In the genomic region with DNA sequence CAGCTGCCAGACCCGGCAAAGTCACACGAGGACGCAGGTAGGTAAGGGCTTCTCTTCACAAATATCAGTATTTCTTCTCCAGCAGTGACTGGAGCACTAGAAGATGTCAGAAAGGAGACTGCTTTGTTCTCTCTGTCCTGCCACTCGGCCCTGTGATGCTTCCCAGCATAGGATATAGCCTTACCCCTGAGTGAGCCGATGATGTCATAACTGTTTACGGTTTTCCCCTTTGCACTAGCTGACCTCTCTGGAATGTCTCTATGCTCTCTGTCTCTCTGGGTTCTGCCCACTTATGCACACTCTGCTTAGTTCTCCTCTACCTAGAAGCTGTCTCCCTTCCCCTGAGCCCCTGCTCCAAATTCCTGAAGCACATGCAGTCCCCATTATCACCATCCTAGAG, we compare ENCODE assay signal across 15 cellular contexts.
DNase-seq lines count a peak whose midpoint lies in the region; ATAC-seq, FAIRE-seq and TF ChIP-seq lines count a peak whose summit lies in the region.
"Had no signal": no experiment of that assay in that cellular context is flagged by ENCODE, and none has a peak within 500 bp of the region (broad histone marks: within the 10 kb centered on the region; RNA-seq: fewer than 3 reads in every experiment).

No MANE protein-coding gene starts in this region.

- intact Hi-C loops in K562 (cut with micrococcal nuclease): no loop called here
- intact Hi-C loops in adrenal gland (cut with DNase I): no loop called here
- intact Hi-C loops in activated CD4-positive, alpha-beta memory T cell treated with anti-CD3 and anti-CD28 coated beads for 36 hours (cut with micrococcal nuclease): no loop called here
- intact Hi-C loops in upper lobe of right lung (cut with DNase I): no loop called here

- H3K36me3 Mint-ChIP-seq in activated CD4-positive, alpha-beta memory T cell treated with anti-CD3 and anti-CD28 coated beads for 36 hours: no peaks in the 10 kb centered on the region

- H3K9me3 ChIP-seq in HEK293 (ENCODE audit: control insufficient read depth, insufficient read depth, low read depth, low read length) (no peaks in the 10 kb centered on the region), K562 (replicated peaks; ENCODE audit: control insufficient read depth, insufficient read depth, low read depth, low read length) (no peaks in the 10 kb centered on the region), adrenal gland (replicated peaks in 1 of 3) (no peaks in the 10 kb centered on the region), upper lobe of right lung (no peaks in the 10 kb centered on the region)

- no peaks in the 10 kb centered on the region for H3K4me1 Mint-ChIP-seq in activated CD4-positive, alpha-beta memory T cell treated with anti-CD3 and anti-CD28 coated beads for 36 hours (ENCODE audit: low read depth)

- H4K20me1 ChIP-seq in K562 (replicated peaks; ENCODE audit: control insufficient read depth, insufficient read depth, low read length): no peaks in the 10 kb centered on the region; the same call in 1 of the 2 replicates
- H4K20me1 ChIP-seq: BLaER1 treated with 17β-estradiol and CSF1 and Interleukin-3, amounts not matched to agents 10 nM and 100 nM had no signal

- no peak overlapping the region for H3K4me2 ChIP-seq in K562 (ENCODE audit: insufficient read depth, low read length)
- H3K4me2 ChIP-seq: BLaER1 treated with 17β-estradiol and CSF1 and Interleukin-3, amounts not matched to agents 10 nM and 100 nM had no signal

- no peak overlapping the region for H2AFZ ChIP-seq in K562 (ENCODE audit: low read depth, low read length)

- TF ChIP-seq POLR2A in K562 (conservative IDR thresholded peaks at IDR 0.05) (no peak), adrenal gland (IDR thresholded peaks at IDR 0.05) (no peak)

- no peak for FAIRE-seq in K562 (lab: Jason Lieb, UNC)
- FAIRE-seq: keratinocyte had no signal

- no peak for TF ChIP-seq RAD21 in K562 (CRISPR knock-in tag; conservative IDR thresholded peaks at IDR 0.05 in 1 of 2, IDR thresholded peaks at IDR 0.05 in 1 of 2)

- 0% methylated on average over 6 of the region's 6 CpGs for WGBS in K562 (ENCODE audit: insufficient coverage, low coverage, missing lambda C conversion rate)
- 38 to 43% (median 42%) methylated on average over 6 of the region's 6 CpGs for WGBS in adrenal gland, 4 donors

- no peaks in the 10 kb centered on the region for H3K9me1 ChIP-seq in K562 (ENCODE audit: control insufficient read depth, insufficient read depth, low read length)

- peaks cover 6% of the 10 kb centered on the region for H3K27me3 Mint-ChIP-seq in activated CD4-positive, alpha-beta memory T cell treated with anti-CD3 and anti-CD28 coated beads for 36 hours

- H3K27ac Mint-ChIP-seq in activated CD4-positive, alpha-beta memory T cell treated with anti-CD3 and anti-CD28 coated beads for 36 hours: no peak overlapping the region
- H3K27ac Mint-ChIP-seq: T-helper 1 cell treated with Interleukin-12 subunit alpha and Interleukin-12 subunit beta and Interleukin-4 antibody, amounts not matched to agents 30 μg/mL and 1 μg/mL, for 36 hours had no signal

- TF ChIP-seq CTCF in HEK293 (tag by site-specific recombination; IDR thresholded peaks at IDR 0.05) (no peak), K562 (IDR thresholded peaks at IDR 0.05 in 2 of 3, conservative IDR thresholded peaks at IDR 0.05 in 1 of 3; ENCODE audit: insufficient read depth in 2 of 3, low read depth in 1 of 3, low read length in 3 of 3) (no peak), adrenal gland (IDR thresholded peaks at IDR 0.05) (no peak), upper lobe of right lung (IDR thresholded peaks at IDR 0.05) (no peak)

- H3K36me3 ChIP-seq in HEK293 (ENCODE audit: control insufficient read depth in 2 of 2, insufficient read depth in 1 of 2, low read length in 2 of 2): no peaks in the 10 kb centered on the region
- H3K36me3 ChIP-seq in K562 (ENCODE audit: control insufficient read depth, insufficient read depth, low read length): no peaks in the 10 kb centered on the region
- H3K36me3 ChIP-seq in adrenal gland (replicated peaks in 1 of 2): no peaks in the 10 kb centered on the region
- H3K36me3 ChIP-seq in upper lobe of right lung: no peaks in the 10 kb centered on the region
- H3K36me3 ChIP-seq: BLaER1 treated with 17β-estradiol and CSF1 and Interleukin-3, amounts not matched to agents 10 nM and 100 nM had no signal

- no peak overlapping the region for H3K27ac ChIP-seq in HEK293 (ENCODE audit: extremely low read depth, low read depth, low read length)
- no peak overlapping the region for H3K27ac ChIP-seq in K562 (ENCODE audit: extremely low read depth, low read depth, low read length)
- H3K27ac ChIP-seq in adrenal gland: no peak overlapping the region
- H3K27ac ChIP-seq in upper lobe of right lung: no peak overlapping the region
- H3K27ac ChIP-seq: BLaER1 treated with 17β-estradiol and CSF1 and Interleukin-3, amounts not matched to agents 10 nM and 100 nM had no signal

- H3K9me3 Mint-ChIP-seq in activated CD4-positive, alpha-beta memory T cell treated with anti-CD3 and anti-CD28 coated beads for 36 hours: peaks cover 5% of the 10 kb centered on the region

- DNase-seq in Daoy (ENCODE audit: low read depth): peak; percentile 73
- no peak for DNase-seq in K562 (ENCODE audit: extremely low read depth in 1 of 4, low spot score in 3 of 4)
- DNase-seq in left kidney (ENCODE audit: low read depth, low spot score): peak; percentile 56
- DNase-seq in adrenal gland: no peak
- no peak for DNase-seq in activated CD4-positive, alpha-beta memory T cell treated with anti-CD3 and anti-CD28 coated beads for 36 hours
- DNase-seq in upper lobe of right lung: no peak
- DNase-seq: activated CD4-positive, CD25-positive, alpha-beta regulatory T cell; NCI-H69; posterior cingulate gyrus; stimulated activated CD4-positive, alpha-beta T cell treated with anti-CD3 and anti-CD28 coated beads, Interleukin-15, amount 100 ng/mL, for 24 hours had no signal

- no peak overlapping the region for H3K4me3 Mint-ChIP-seq in activated CD4-positive, alpha-beta memory T cell treated with anti-CD3 and anti-CD28 coated beads for 36 hours
- H3K4me3 Mint-ChIP-seq: T-helper 1 cell treated with Interleukin-12 subunit alpha and Interleukin-12 subunit beta and Interleukin-4 antibody, amounts not matched to agents 30 μg/mL and 1 μg/mL, for 36 hours had no signal

- no peak overlapping the region for H3K9ac ChIP-seq in K562 (ENCODE audit: insufficient read depth in 1 of 2, low read depth in 2 of 2, low read length in 2 of 2)
- H3K9ac ChIP-seq: BLaER1 treated with 17β-estradiol and CSF1 and Interleukin-3, amounts not matched to agents 10 nM and 100 nM had no signal

- H3K4me3 ChIP-seq in HEK293 (ENCODE audit: low read depth, low read length) (no peak overlapping the region), K562 (no peak overlapping the region), adrenal gland (no peak overlapping the region), upper lobe of right lung (no peak overlapping the region)
- H3K4me3 ChIP-seq: BLaER1 treated with 17β-estradiol and CSF1 and Interleukin-3, amounts not matched to agents 10 nM and 100 nM had no signal

- POLR2A ChIA-PET in HEK293 (lab: Yijun Ruan, JAX): interaction anchor here (1.2 kb wide), 1 partner anchor 12 kb away, joined by 3 read pairs; no protein-coding TSS in a partner anchor
- POLR2A ChIA-PET in K562 (lab: Yijun Ruan, JAX): interaction anchor here (0.7 to 0.9 kb wide), 2 partner anchors 20 to 41 kb away, joined by 3 to 4 read pairs; no protein-coding TSS in a partner anchor
- POLR2A ChIA-PET in activated CD4-positive, alpha-beta memory T cell treated with anti-CD3 and anti-CD28 coated beads for 36 hours (lab: Charles Lee): no interaction called here

- in situ Hi-C loops in K562 (cut with MboI): no loop called here

- no TSS peak for BruUV-seq in K562 (replicated peaks; lab: Mats Ljungman, UMichigan)

- no peaks in the 10 kb centered on the region for H3K79me2 ChIP-seq in K562 (ENCODE audit: control insufficient read depth, insufficient read depth, low read length)

- TF ChIP-seq EP300 in K562 (IDR thresholded peaks at IDR 0.05; ENCODE audit: low read length): no peak

- CTCF ChIA-PET in HEK293 (lab: Yijun Ruan, JAX) (interaction anchor here (0.7 to 2.0 kb wide), 5 partner anchors 31 to 857 kb away, joined by 3 to 7 read pairs (median 5); no protein-coding TSS in a partner anchor), K562 (lab: Yijun Ruan, JAX; ENCODE audit: low intra/inter-chr PET ratio) (no interaction called here)
- CTCF ChIA-PET in activated CD4-positive, alpha-beta memory T cell treated with anti-CD3 and anti-CD28 coated beads for 36 hours (lab: Charles Lee): no interaction called here

- H3K4me1 ChIP-seq in HEK293 (ENCODE audit: control insufficient read depth, insufficient read depth, low read length) (0 out of 2 replicates have a peak, but pooled peaks cover 2% of the 10 kb centered on the region), K562 (replicated peaks in 1 of 2; ENCODE audit: control insufficient read depth in 2 of 2, insufficient read depth in 2 of 2, low read length in 2 of 2) (no peaks in the 10 kb centered on the region), adrenal gland (replicated peaks in 1 of 2) (no peaks in the 10 kb centered on the region), upper lobe of right lung (no peaks in the 10 kb centered on the region)
- H3K4me1 ChIP-seq: BLaER1 treated with 17β-estradiol and CSF1 and Interleukin-3, amounts not matched to agents 10 nM and 100 nM had no signal

- no peak for ATAC-seq in K562
- ATAC-seq in upper lobe of right lung: no peak
- ATAC-seq in GM19467 (IDR thresholded peaks at IDR 0.05; ENCODE audit: unreplicated experiment): no peak

- H3K27me3 ChIP-seq in K562 (ENCODE audit: control insufficient read depth in 2 of 2, insufficient read depth in 2 of 2, low read length in 2 of 2): peaks cover 3 to 14% of the 10 kb centered on the region in 2 experiments; a peak in 3 of 5 replicates
- H3K27me3 ChIP-seq in adrenal gland: no peaks in the 10 kb centered on the region
- H3K27me3 ChIP-seq in upper lobe of right lung: no peaks in the 10 kb centered on the region
- H3K27me3 ChIP-seq: BLaER1 treated with 17β-estradiol and CSF1 and Interleukin-3, amounts not matched to agents 10 nM and 100 nM had no signal

TF ChIP-seq in HEK293, 187 proteins besides CTCF, POLR2A, EP300 and RAD21 (continues in another document):
- no peak for TF ChIP-seq ZNF121 (tag by site-specific recombination; IDR thresholded peaks at IDR 0.05)

TF ChIP-seq in K562, 482 proteins besides CTCF, POLR2A, EP300 and RAD21:
- TF ChIP-seq, protein P1, sequence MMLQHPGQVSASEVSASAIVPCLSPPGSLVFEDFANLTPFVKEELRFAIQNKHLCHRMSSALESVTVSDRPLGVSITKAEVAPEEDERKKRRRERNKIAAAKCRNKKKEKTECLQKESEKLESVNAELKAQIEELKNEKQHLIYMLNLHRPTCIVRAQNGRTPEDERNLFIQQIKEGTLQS (IDR thresholded peaks at IDR 0.05): peak; percentile 51
- TF ChIP-seq, protein P1 (CRISPR knock-in tag; conservative IDR thresholded peaks at IDR 0.05): no peak
- TF ChIP-seq TRIM28 (IDR thresholded peaks at IDR 0.05): no peak

Comparison
In these comparisons a context has a peak if more than half of its experiments do, and no peak if none do; other contexts are left out.
1. DNase-seq: peak in Daoy (single experiment) and left kidney (single experiment); none in K562 (0 of 4), adrenal gland (0 of 7), activated CD4-positive, alpha-beta memory T cell treated with anti-CD3 and anti-CD28 coated beads for 36 hours (single experiment) and upper lobe of right lung (single experiment).